1 cellular context compared by ENCODE assay signal in the genomic region with DNA sequence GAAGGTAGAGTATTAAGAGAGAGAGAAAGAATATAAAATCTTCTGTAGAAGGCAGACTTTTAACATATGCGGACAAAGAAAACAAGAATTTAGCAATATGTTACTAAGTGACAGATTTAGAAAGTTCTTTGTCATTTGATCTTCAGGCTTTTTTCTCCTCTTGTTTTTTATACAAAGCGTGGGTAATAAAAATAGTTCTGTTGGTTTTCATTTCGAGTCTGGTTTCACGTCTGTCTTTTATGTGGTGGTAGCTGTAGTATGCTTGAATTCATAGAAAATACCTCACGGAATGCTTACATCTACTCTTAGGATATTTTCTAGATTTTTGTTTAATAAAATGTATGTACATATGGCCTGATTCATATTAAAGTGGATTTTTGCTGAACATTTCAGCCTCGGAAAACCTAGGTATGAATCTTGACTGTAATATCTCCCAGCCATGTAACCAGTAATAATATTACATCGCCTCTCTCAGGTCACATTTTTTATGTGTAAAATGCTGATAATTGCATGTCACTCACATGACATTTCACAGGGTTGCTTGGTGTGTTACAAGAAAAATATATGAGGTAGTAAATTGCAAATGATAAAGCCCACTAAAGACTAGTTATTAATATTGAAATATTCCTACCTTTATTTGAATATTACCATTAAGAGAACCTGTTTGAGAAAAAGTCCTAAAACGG.
A peak's percentile ranks its signal among the peaks of the same experiment; 100 is the strongest.
TF ChIP-seq lines count a peak whose summit lies in the region.

No MANE protein-coding gene starts in this region.

TF ChIP-seq in GM12878, 131 proteins besides CTCF, POLR2A, EP300 and RAD21 (continued from another document and continues in another):
- TF ChIP-seq, protein P1, sequence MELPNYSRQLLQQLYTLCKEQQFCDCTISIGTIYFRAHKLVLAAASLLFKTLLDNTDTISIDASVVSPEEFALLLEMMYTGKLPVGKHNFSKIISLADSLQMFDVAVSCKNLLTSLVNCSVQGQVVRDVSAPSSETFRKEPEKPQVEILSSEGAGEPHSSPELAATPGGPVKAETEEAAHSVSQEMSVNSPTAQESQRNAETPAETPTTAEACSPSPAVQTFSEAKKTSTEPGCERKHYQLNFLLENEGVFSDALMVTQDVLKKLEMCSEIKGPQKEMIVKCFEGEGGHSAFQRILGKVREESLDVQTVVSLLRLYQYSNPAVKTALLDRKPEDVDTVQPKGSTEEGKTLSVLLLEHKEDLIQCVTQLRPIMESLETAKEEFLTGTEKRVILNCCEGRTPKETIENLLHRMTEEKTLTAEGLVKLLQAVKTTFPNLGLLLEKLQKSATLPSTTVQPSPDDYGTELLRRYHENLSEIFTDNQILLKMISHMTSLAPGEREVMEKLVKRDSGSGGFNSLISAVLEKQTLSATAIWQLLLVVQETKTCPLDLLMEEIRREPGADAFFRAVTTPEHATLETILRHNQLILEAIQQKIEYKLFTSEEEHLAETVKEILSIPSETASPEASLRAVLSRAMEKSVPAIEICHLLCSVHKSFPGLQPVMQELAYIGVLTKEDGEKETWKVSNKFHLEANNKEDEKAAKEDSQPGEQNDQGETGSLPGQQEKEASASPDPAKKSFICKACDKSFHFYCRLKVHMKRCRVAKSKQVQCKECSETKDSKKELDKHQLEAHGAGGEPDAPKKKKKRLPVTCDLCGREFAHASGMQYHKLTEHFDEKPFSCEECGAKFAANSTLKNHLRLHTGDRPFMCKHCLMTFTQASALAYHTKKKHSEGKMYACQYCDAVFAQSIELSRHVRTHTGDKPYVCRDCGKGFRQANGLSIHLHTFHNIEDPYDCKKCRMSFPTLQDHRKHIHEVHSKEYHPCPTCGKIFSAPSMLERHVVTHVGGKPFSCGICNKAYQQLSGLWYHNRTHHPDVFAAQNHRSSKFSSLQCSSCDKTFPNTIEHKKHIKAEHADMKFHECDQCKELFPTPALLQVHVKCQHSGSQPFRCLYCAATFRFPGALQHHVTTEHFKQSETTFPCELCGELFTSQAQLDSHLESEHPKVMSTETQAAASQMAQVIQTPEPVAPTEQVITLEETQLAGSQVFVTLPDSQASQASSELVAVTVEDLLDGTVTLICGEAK (IDR thresholded peaks at IDR 0.05; ENCODE audit: borderline replicate concordance) = no peak
- TF ChIP-seq SIX5 (IDR thresholded peaks at IDR 0.05; ENCODE audit: low read depth, low read length, severe bottlenecking) (no peak), ZNF274 (IDR thresholded peaks at IDR 0.05; ENCODE audit: insufficient read depth, insufficient read length) (no peak), CHD2 (IDR thresholded peaks at IDR 0.05; ENCODE audit: borderline replicate concordance, low read depth, low read length) (no peak), FOS (IDR thresholded peaks at IDR 0.05; ENCODE audit: borderline replicate concordance, extremely low read depth, insufficient read length) (no peak), NR2C1 (IDR thresholded peaks at IDR 0.05) (no peak), ZBED1 (IDR thresholded peaks at IDR 0.05; ENCODE audit: borderline replicate concordance) (0 out of 2 replicates have a peak, but pooled peaks have one; percentile 68), NFYA (IDR thresholded peaks at IDR 0.05; ENCODE audit: borderline replicate concordance, low read depth, low read length) (no peak), JUNB (IDR thresholded peaks at IDR 0.05) (peak; percentile 59), EED (IDR thresholded peaks at IDR 0.05; ENCODE audit: low read depth) (no peak), TBL1XR1 (IDR thresholded peaks at IDR 0.05; ENCODE audit: low read depth, low read length) (0 out of 2 replicates have a peak, but pooled peaks have one; percentile 64), ZNF622 (IDR thresholded peaks at IDR 0.05) (no peak), ATF7 (IDR thresholded peaks at IDR 0.05; ENCODE audit: low read depth) (0 out of 2 replicates have a peak, but pooled peaks have one; percentile 15), RELA (IDR thresholded peaks at IDR 0.05; ENCODE audit: borderline replicate concordance, partially characterized antibody) (no peak), BCL11A (IDR thresholded peaks at IDR 0.05; ENCODE audit: low read depth, low read length) (no peak), FOXM1 (IDR thresholded peaks at IDR 0.05; ENCODE audit: low read depth, low read length) (peak; percentile 65; the same call in 1 of the 2 replicates), BMI1 (IDR thresholded peaks at IDR 0.05; ENCODE audit: borderline replicate concordance) (no peak), ZNF217 (IDR thresholded peaks at IDR 0.05) (no peak), ESRRA (IDR thresholded peaks at IDR 0.05; ENCODE audit: low read length) (no peak), NR2C2 (IDR thresholded peaks at IDR 0.05; ENCODE audit: borderline replicate concordance, control insufficient read depth, insufficient read length, low read depth) (no peak), HDAC6 (IDR thresholded peaks at IDR 0.05; ENCODE audit: unreplicated experiment) (no peak), EZH2 (IDR thresholded peaks at IDR 0.05; ENCODE audit: borderline replicate concordance, control insufficient read depth, low read depth, low read length) (no peak), MTA2 (IDR thresholded peaks at IDR 0.05; ENCODE audit: low read depth) (no peak), RBBP5 (conservative IDR thresholded peaks at IDR 0.05) (no peak), MTA3 (IDR thresholded peaks at IDR 0.05; ENCODE audit: borderline replicate concordance, low read length) (no peak), RAD51 (IDR thresholded peaks at IDR 0.05) (no peak), MEF2A (IDR thresholded peaks at IDR 0.05; ENCODE audit: insufficient read depth, low read depth, low read length) (peak; percentile 88), BRCA1 (IDR thresholded peaks at IDR 0.05; ENCODE audit: low read depth, low read length) (no peak), SMAD5 (IDR thresholded peaks at IDR 0.05; ENCODE audit: low read depth) (no peak), RFX5 (IDR thresholded peaks at IDR 0.05; ENCODE audit: low read depth, low read length) (no peak)
- TF ChIP-seq, protein P2, sequence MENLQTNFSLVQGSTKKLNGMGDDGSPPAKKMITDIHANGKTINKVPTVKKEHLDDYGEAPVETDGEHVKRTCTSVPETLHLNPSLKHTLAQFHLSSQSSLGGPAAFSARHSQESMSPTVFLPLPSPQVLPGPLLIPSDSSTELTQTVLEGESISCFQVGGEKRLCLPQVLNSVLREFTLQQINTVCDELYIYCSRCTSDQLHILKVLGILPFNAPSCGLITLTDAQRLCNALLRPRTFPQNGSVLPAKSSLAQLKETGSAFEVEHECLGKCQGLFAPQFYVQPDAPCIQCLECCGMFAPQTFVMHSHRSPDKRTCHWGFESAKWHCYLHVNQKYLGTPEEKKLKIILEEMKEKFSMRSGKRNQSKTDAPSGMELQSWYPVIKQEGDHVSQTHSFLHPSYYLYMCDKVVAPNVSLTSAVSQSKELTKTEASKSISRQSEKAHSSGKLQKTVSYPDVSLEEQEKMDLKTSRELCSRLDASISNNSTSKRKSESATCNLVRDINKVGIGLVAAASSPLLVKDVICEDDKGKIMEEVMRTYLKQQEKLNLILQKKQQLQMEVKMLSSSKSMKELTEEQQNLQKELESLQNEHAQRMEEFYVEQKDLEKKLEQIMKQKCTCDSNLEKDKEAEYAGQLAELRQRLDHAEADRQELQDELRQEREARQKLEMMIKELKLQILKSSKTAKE (IDR thresholded peaks at IDR 0.05; ENCODE audit: low read depth, poor library complexity, severe bottlenecking) = peak; percentile 34
- TF ChIP-seq, protein P3, sequence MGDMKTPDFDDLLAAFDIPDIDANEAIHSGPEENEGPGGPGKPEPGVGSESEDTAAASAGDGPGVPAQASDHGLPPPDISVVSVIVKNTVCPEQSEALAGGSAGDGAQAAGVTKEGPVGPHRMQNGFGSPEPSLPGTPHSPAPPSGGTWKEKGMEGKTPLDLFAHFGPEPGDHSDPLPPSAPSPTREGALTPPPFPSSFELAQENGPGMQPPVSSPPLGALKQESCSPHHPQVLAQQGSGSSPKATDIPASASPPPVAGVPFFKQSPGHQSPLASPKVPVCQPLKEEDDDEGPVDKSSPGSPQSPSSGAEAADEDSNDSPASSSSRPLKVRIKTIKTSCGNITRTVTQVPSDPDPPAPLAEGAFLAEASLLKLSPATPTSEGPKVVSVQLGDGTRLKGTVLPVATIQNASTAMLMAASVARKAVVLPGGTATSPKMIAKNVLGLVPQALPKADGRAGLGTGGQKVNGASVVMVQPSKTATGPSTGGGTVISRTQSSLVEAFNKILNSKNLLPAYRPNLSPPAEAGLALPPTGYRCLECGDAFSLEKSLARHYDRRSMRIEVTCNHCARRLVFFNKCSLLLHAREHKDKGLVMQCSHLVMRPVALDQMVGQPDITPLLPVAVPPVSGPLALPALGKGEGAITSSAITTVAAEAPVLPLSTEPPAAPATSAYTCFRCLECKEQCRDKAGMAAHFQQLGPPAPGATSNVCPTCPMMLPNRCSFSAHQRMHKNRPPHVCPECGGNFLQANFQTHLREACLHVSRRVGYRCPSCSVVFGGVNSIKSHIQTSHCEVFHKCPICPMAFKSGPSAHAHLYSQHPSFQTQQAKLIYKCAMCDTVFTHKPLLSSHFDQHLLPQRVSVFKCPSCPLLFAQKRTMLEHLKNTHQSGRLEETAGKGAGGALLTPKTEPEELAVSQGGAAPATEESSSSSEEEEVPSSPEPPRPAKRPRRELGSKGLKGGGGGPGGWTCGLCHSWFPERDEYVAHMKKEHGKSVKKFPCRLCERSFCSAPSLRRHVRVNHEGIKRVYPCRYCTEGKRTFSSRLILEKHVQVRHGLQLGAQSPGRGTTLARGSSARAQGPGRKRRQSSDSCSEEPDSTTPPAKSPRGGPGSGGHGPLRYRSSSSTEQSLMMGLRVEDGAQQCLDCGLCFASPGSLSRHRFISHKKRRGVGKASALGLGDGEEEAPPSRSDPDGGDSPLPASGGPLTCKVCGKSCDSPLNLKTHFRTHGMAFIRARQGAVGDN (IDR thresholded peaks at IDR 0.05) = no peak
- TF ChIP-seq, protein P4, sequence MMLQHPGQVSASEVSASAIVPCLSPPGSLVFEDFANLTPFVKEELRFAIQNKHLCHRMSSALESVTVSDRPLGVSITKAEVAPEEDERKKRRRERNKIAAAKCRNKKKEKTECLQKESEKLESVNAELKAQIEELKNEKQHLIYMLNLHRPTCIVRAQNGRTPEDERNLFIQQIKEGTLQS (IDR thresholded peaks at IDR 0.05; ENCODE audit: borderline replicate concordance, extremely low read depth, low read depth, low read length) = no peak
- TF ChIP-seq, protein P5, sequence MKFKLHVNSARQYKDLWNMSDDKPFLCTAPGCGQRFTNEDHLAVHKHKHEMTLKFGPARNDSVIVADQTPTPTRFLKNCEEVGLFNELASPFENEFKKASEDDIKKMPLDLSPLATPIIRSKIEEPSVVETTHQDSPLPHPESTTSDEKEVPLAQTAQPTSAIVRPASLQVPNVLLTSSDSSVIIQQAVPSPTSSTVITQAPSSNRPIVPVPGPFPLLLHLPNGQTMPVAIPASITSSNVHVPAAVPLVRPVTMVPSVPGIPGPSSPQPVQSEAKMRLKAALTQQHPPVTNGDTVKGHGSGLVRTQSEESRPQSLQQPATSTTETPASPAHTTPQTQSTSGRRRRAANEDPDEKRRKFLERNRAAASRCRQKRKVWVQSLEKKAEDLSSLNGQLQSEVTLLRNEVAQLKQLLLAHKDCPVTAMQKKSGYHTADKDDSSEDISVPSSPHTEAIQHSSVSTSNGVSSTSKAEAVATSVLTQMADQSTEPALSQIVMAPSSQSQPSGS (IDR thresholded peaks at IDR 0.05; ENCODE audit: low read length) = peak; percentile 73
- TF ChIP-seq, protein P6, sequence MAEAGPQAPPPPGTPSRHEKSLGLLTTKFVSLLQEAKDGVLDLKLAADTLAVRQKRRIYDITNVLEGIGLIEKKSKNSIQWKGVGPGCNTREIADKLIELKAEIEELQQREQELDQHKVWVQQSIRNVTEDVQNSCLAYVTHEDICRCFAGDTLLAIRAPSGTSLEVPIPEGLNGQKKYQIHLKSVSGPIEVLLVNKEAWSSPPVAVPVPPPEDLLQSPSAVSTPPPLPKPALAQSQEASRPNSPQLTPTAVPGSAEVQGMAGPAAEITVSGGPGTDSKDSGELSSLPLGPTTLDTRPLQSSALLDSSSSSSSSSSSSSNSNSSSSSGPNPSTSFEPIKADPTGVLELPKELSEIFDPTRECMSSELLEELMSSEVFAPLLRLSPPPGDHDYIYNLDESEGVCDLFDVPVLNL (IDR thresholded peaks at IDR 0.05; ENCODE audit: low read depth, low read length) = no peak
- TF ChIP-seq, protein P7, sequence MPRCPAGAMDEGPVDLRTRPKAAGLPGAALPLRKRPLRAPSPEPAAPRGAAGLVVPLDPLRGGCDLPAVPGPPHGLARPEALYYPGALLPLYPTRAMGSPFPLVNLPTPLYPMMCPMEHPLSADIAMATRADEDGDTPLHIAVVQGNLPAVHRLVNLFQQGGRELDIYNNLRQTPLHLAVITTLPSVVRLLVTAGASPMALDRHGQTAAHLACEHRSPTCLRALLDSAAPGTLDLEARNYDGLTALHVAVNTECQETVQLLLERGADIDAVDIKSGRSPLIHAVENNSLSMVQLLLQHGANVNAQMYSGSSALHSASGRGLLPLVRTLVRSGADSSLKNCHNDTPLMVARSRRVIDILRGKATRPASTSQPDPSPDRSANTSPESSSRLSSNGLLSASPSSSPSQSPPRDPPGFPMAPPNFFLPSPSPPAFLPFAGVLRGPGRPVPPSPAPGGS (IDR thresholded peaks at IDR 0.05; ENCODE audit: borderline replicate concordance, insufficient read depth, low read depth, low read length, poor library complexity, severe bottlenecking) = no peak
- TF ChIP-seq, protein P8, sequence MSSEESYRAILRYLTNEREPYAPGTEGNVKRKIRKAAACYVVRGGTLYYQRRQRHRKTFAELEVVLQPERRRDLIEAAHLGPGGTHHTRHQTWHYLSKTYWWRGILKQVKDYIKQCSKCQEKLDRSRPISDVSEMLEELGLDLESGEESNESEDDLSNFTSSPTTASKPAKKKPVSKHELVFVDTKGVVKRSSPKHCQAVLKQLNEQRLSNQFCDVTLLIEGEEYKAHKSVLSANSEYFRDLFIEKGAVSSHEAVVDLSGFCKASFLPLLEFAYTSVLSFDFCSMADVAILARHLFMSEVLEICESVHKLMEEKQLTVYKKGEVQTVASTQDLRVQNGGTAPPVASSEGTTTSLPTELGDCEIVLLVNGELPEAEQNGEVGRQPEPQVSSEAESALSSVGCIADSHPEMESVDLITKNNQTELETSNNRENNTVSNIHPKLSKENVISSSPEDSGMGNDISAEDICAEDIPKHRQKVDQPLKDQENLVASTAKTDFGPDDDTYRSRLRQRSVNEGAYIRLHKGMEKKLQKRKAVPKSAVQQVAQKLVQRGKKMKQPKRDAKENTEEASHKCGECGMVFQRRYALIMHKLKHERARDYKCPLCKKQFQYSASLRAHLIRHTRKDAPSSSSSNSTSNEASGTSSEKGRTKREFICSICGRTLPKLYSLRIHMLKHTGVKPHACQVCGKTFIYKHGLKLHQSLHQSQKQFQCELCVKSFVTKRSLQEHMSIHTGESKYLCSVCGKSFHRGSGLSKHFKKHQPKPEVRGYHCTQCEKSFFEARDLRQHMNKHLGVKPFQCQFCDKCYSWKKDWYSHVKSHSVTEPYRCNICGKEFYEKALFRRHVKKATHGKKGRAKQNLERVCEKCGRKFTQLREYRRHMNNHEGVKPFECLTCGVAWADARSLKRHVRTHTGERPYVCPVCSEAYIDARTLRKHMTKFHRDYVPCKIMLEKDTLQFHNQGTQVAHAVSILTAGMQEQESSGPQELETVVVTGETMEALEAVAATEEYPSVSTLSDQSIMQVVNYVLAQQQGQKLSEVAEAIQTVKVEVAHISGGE (CRISPR knock-in tag; IDR thresholded peaks at IDR 0.05) = no peak
- TF ChIP-seq, protein P9, sequence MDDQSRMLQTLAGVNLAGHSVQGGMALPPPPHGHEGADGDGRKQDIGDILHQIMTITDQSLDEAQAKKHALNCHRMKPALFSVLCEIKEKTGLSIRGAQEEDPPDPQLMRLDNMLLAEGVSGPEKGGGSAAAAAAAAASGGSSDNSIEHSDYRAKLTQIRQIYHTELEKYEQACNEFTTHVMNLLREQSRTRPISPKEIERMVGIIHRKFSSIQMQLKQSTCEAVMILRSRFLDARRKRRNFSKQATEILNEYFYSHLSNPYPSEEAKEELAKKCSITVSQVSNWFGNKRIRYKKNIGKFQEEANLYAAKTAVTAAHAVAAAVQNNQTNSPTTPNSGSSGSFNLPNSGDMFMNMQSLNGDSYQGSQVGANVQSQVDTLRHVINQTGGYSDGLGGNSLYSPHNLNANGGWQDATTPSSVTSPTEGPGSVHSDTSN (IDR thresholded peaks at IDR 0.05; ENCODE audit: insufficient replicate concordance, low read depth, low read length) = no peak
